Comparison of ENCODE assay signal across 20 cellular contexts in genomic region chr5:177520271-177520670, GRCh38. TPM values are rescaled to one million over a fixed set of nuclear protein-coding genes. Genes with fewer than 3 reads are reported as not detected.
A peak's percentile ranks its signal among the peaks of the same experiment; 100 is the strongest.
DNase-seq lines count a peak whose midpoint lies in the region; ATAC-seq and TF ChIP-seq lines count a peak whose summit lies in the region.
"Had no signal": no experiment of that assay in that cellular context is flagged by ENCODE, and none has a peak within 500 bp of the region (broad histone marks: within the 10 kb centered on the region; RNA-seq: fewer than 3 reads in every experiment).

No MANE protein-coding gene starts in this region.

- dilution Hi-C loops in IMR-90 (cut with HindIII; ENCODE audit: low sequenced_read_pairs, unreplicated experiment) = no loop called here

- ATAC-seq in IMR-90 (ENCODE audit: low read depth) = no peak
- no peak for ATAC-seq in psoas muscle
- ATAC-seq: A549, WTC11 had no signal

- H2BK120ac ChIP-seq in IMR-90 (ENCODE audit: low read depth, low read length) = no peak overlapping the region

- H2BK20ac ChIP-seq in IMR-90 (ENCODE audit: low read depth, low read length) = no peak overlapping the region

- no peak overlapping the region for H3K4me3 Mint-ChIP-seq in activated CD4-positive, alpha-beta T cell treated with anti-CD3 and anti-CD28 coated beads, Interleukin-2, amount 10 ng/mL, durations not matched to agents 7 days and 5 days
- no peak overlapping the region for H3K4me3 Mint-ChIP-seq in activated CD4-positive, alpha-beta T cell treated with anti-CD3 and anti-CD28 coated beads, Interleukin-2, amount 10 ng/mL, durations not matched to agents 24 days and 14 days
- H3K4me3 Mint-ChIP-seq in brain (peak overlapping the region in 3 of 5 experiments; percentile 34 to 61 (median 47)), osteocyte (ENCODE audit: unreplicated experiment) (no peak overlapping the region)
- H3K4me3 Mint-ChIP-seq: endodermal cell, WTC11 had no signal

- no peak for TF ChIP-seq POLR2A in IMR-90 (IDR thresholded peaks at IDR 0.05; ENCODE audit: low read depth, low read length)

- H3K23ac ChIP-seq in IMR-90 (ENCODE audit: low read depth, low read length) = no peak overlapping the region

- BruUV-seq in IMR-90 (replicated peaks; lab: Mats Ljungman, UMichigan) = no TSS peak

- no peak overlapping the region for H3K4ac ChIP-seq in IMR-90 (ENCODE audit: low read depth, low read length)

- H3K27ac Mint-ChIP-seq in activated CD4-positive, alpha-beta T cell treated with anti-CD3 and anti-CD28 coated beads, Interleukin-2, amount 10 ng/mL, durations not matched to agents 7 days and 5 days = peak overlapping the region; percentile 36
- no peak overlapping the region for H3K27ac Mint-ChIP-seq in activated CD4-positive, alpha-beta T cell treated with anti-CD3 and anti-CD28 coated beads, Interleukin-2, amount 10 ng/mL, durations not matched to agents 24 days and 14 days
- H3K27ac Mint-ChIP-seq in brain = peak overlapping the region in 4 of 5 experiments; percentile 40 to 84 (median 52)
- no peak overlapping the region for H3K27ac Mint-ChIP-seq in osteocyte (ENCODE audit: unreplicated experiment)
- H3K27ac Mint-ChIP-seq: WTC11 had no signal

- H3K79me1 ChIP-seq in IMR-90 (ENCODE audit: low read depth in 1 of 2, low read length in 2 of 2) = peaks cover 27 to 50% of the 10 kb centered on the region in 2 experiments

- H3K27ac ChIP-seq in IMR-90 (ENCODE audit: insufficient read depth, low read length) (no peak overlapping the region), psoas muscle (peak overlapping the region; percentile 6)
- H3K27ac ChIP-seq: A549, PC-9 had no signal

- H3K36me3 ChIP-seq in IMR-90 (ENCODE audit: control insufficient read depth, insufficient read depth, low read length) (peaks cover 58% of the 10 kb centered on the region), psoas muscle (ENCODE audit: insufficient read depth in 1 of 2, low read depth in 1 of 2) (peaks cover 0 to 72% of the 10 kb centered on the region in 2 donors)

- in situ Hi-C loops in IMR-90 (cut with MboI; ENCODE audit: low sequenced_read_pairs) = no loop called here

- no peaks in the 10 kb centered on the region for H3K27me3 ChIP-seq in IMR-90 (ENCODE audit: control insufficient read depth, insufficient read depth, low read length)
- no peaks in the 10 kb centered on the region for H3K27me3 ChIP-seq in psoas muscle (ENCODE audit: insufficient read depth in 3 of 3, low read length in 2 of 3)
- H3K27me3 ChIP-seq: MG63 had no signal

- no peaks in the 10 kb centered on the region for H3K9me3 Mint-ChIP-seq in activated CD4-positive, alpha-beta T cell treated with anti-CD3 and anti-CD28 coated beads, Interleukin-2, amount 10 ng/mL, durations not matched to agents 7 days and 5 days
- no peaks in the 10 kb centered on the region for H3K9me3 Mint-ChIP-seq in activated CD4-positive, alpha-beta T cell treated with anti-CD3 and anti-CD28 coated beads, Interleukin-2, amount 10 ng/mL, durations not matched to agents 24 days and 14 days
- H3K9me3 Mint-ChIP-seq in brain (peaks cover 0 to 5% (median 0%) of the 10 kb centered on the region in 5 experiments), osteocyte (ENCODE audit: unreplicated experiment) (no peaks in the 10 kb centered on the region)
- H3K9me3 Mint-ChIP-seq: endodermal cell, WTC11 had no signal

- H2AK9ac ChIP-seq in IMR-90 (replicated peaks; ENCODE audit: low read depth, low read length, poor library complexity) = peak overlapping the region; percentile 71

- no peak for TF ChIP-seq RAD21 in IMR-90 (IDR thresholded peaks at IDR 0.05; ENCODE audit: low read length)

- no peak overlapping the region for H2BK15ac ChIP-seq in IMR-90 (ENCODE audit: low read depth, low read length)

- peaks cover 32% of the 10 kb centered on the region for H3K36me3 Mint-ChIP-seq in activated CD4-positive, alpha-beta T cell treated with anti-CD3 and anti-CD28 coated beads, Interleukin-2, amount 10 ng/mL, durations not matched to agents 7 days and 5 days (ENCODE audit: low read depth)
- H3K36me3 Mint-ChIP-seq in activated CD4-positive, alpha-beta T cell treated with anti-CD3 and anti-CD28 coated beads, Interleukin-2, amount 10 ng/mL, durations not matched to agents 24 days and 14 days (ENCODE audit: low read depth) = peaks cover 33% of the 10 kb centered on the region
- H3K36me3 Mint-ChIP-seq in brain = peaks cover 49% of the 10 kb centered on the region
- peaks cover 28% of the 10 kb centered on the region for H3K36me3 Mint-ChIP-seq in osteocyte (ENCODE audit: unreplicated experiment)

- no peak overlapping the region for H3K56ac ChIP-seq in IMR-90 (ENCODE audit: extremely low read depth, insufficient read depth, low read length)

- POLR2A ChIA-PET in activated CD4-positive, alpha-beta T cell treated with anti-CD3 and anti-CD28 coated beads, Interleukin-2, amount 10 ng/mL, durations not matched to agents 7 days and 5 days (lab: Charles Lee) = no interaction called here
- POLR2A ChIA-PET in IMR-90 (lab: Charles Lee; ENCODE audit: unreplicated experiment) = no interaction called here

- no peak overlapping the region for H2BK5ac ChIP-seq in IMR-90 (ENCODE audit: low read depth, low read length, poor library complexity, severe bottlenecking)

- H3K9me1 ChIP-seq in IMR-90 (ENCODE audit: insufficient read depth, low read length) = 0 out of 2 replicates have a peak, but pooled peaks cover 4% of the 10 kb centered on the region

- no peak overlapping the region for H4K5ac ChIP-seq in IMR-90 (ENCODE audit: low read depth, low read length)

- DNase-seq in activated CD4-positive, alpha-beta T cell treated with anti-CD3 and anti-CD28 coated beads, Interleukin-2, amount 10 ng/mL, durations not matched to agents 7 days and 5 days = no peak
- no peak for DNase-seq in activated CD4-positive, alpha-beta T cell treated with anti-CD3 and anti-CD28 coated beads, Interleukin-2, amount 10 ng/mL, durations not matched to agents 24 days and 14 days
- no peak for DNase-seq in IMR-90
- DNase-seq in psoas muscle = peak in 1 of 2 donors; percentile 25
- DNase-seq in stimulated activated CD4-positive, alpha-beta T cell treated with anti-CD3 and anti-CD28 coated beads, Interleukin-12 subunit alpha, Interleukin-12 subunit beta, amount 100 ng/mL, for 4 hours = no peak
- DNase-seq in osteocyte (ENCODE audit: extremely low spot score, unreplicated experiment) = no peak
- no peak for DNase-seq in A172 (ENCODE audit: low spot score)
- DNase-seq: Calu3; central memory CD4-positive, alpha-beta T cell; endodermal cell; MG63; NCI-H2081 treated with DMSO at 0.1 percent for 48 hours; NCI-H526 treated with DMSO at 0.1 percent for 48 hours; PC-9; retina; stimulated activated CD4-positive, alpha-beta T cell treated with anti-CD3 and anti-CD28 coated beads, Interleukin-4, amount 100 ng/mL, for 24 hours; trophoblast cell had no signal

- intact Hi-C loops in activated CD4-positive, alpha-beta T cell treated with anti-CD3 and anti-CD28 coated beads, Interleukin-2, amount 10 ng/mL, durations not matched to agents 24 days and 14 days (cut with micrococcal nuclease) = no loop called here
- intact Hi-C loops in IMR-90 (cut with micrococcal nuclease) (no loop called here), psoas muscle (cut with DNase I) (no loop called here)

- 100% methylated on average over 2 of the region's 3 CpGs; no CpG with 5 or more reads in 1 of the 2 experiments for WGBS in IMR-90 (ENCODE audit: extremely low coverage in 2 of 2, insufficient read length in 1 of 2), 2 experiments
- 77 to 94% (median 84%) methylated on average over 3 of the region's 3 CpGs for WGBS in psoas muscle, 3 donors

- H4K8ac ChIP-seq in IMR-90 (ENCODE audit: low read depth in 2 of 2, low read length in 2 of 2) = no peak overlapping the region

- TF ChIP-seq CTCF in IMR-90 (conservative IDR thresholded peaks at IDR 0.05; ENCODE audit: low read depth, low read length) (no peak), brain (conservative IDR thresholded peaks at IDR 0.05) (no peak), psoas muscle (IDR thresholded peaks at IDR 0.05) (no peak), osteocyte (IDR thresholded peaks at IDR 0.05) (no peak)

- no peak overlapping the region for H3K4me2 ChIP-seq in IMR-90 (ENCODE audit: low read depth, low read length)
- H3K4me2 ChIP-seq: A549 had no signal

- H4K91ac ChIP-seq in IMR-90 (ENCODE audit: insufficient read depth, low read depth, low read length) = no peak overlapping the region

- no peak overlapping the region for H3K9ac ChIP-seq in IMR-90 (ENCODE audit: low read depth, low read length)

- no peak overlapping the region for H3K14ac ChIP-seq in IMR-90 (replicated peaks; ENCODE audit: low read depth, low read length)

- CTCF ChIA-PET in activated CD4-positive, alpha-beta T cell treated with anti-CD3 and anti-CD28 coated beads, Interleukin-2, amount 10 ng/mL, durations not matched to agents 7 days and 5 days (lab: Charles Lee) = interaction anchor here (1.4 kb wide), 1 partner anchor 63 kb away, joined by 3 read pairs; no protein-coding TSS in a partner anchor
- CTCF ChIA-PET in IMR-90 (lab: Yijun Ruan, JAX) = no interaction called here

- no peaks in the 10 kb centered on the region for H3K9me3 ChIP-seq in IMR-90 (ENCODE audit: control insufficient read depth, insufficient read depth, low read length)
- no peaks in the 10 kb centered on the region for H3K9me3 ChIP-seq in psoas muscle
- H3K9me3 ChIP-seq: A549, MG63 had no signal

- no peak overlapping the region for H2AFZ ChIP-seq in IMR-90 (replicated peaks; ENCODE audit: low read length, poor library complexity)
- H2AFZ ChIP-seq: PC-9 had no signal

- peaks cover 43% of the 10 kb centered on the region for H3K4me1 Mint-ChIP-seq in activated CD4-positive, alpha-beta T cell treated with anti-CD3 and anti-CD28 coated beads, Interleukin-2, amount 10 ng/mL, durations not matched to agents 7 days and 5 days
- peaks cover 25% of the 10 kb centered on the region for H3K4me1 Mint-ChIP-seq in activated CD4-positive, alpha-beta T cell treated with anti-CD3 and anti-CD28 coated beads, Interleukin-2, amount 10 ng/mL, durations not matched to agents 24 days and 14 days
- H3K4me1 Mint-ChIP-seq in brain (peaks cover 48% of the 10 kb centered on the region), osteocyte (ENCODE audit: unreplicated experiment) (peaks cover 31% of the 10 kb centered on the region)

- no peak overlapping the region for H2AK5ac ChIP-seq in IMR-90 (ENCODE audit: low read depth, low read length)

- H4K20me1 ChIP-seq in IMR-90 (ENCODE audit: insufficient read depth, low read length) = no peaks in the 10 kb centered on the region

- H3K4me1 ChIP-seq in IMR-90 (ENCODE audit: control insufficient read depth, insufficient read depth, low read length) = peaks cover 7% of the 10 kb centered on the region
- peaks cover 35% of the 10 kb centered on the region for H3K4me1 ChIP-seq in psoas muscle

- no peaks in the 10 kb centered on the region for H3K27me3 Mint-ChIP-seq in activated CD4-positive, alpha-beta T cell treated with anti-CD3 and anti-CD28 coated beads, Interleukin-2, amount 10 ng/mL, durations not matched to agents 7 days and 5 days
- H3K27me3 Mint-ChIP-seq in activated CD4-positive, alpha-beta T cell treated with anti-CD3 and anti-CD28 coated beads, Interleukin-2, amount 10 ng/mL, durations not matched to agents 24 days and 14 days = no peaks in the 10 kb centered on the region
- H3K27me3 Mint-ChIP-seq in brain = peaks cover 5% of the 10 kb centered on the region
- H3K27me3 Mint-ChIP-seq in osteocyte (ENCODE audit: unreplicated experiment) = no peaks in the 10 kb centered on the region

- no peak overlapping the region for H3K4me3 ChIP-seq in IMR-90 (ENCODE audit: insufficient read depth, low read depth, low read length)
- H3K4me3 ChIP-seq in psoas muscle = no peak overlapping the region
- H3K4me3 ChIP-seq: A549, MG63, PC-9 had no signal

- no peak overlapping the region for H3K18ac ChIP-seq in IMR-90 (ENCODE audit: low read depth, low read length)

RNA-seq across cellular contexts. Expression of gene DDX41, which starts 3.5 kb away (rescaled TPM):
- total RNA-seq in activated CD4-positive, alpha-beta T cell treated with anti-CD3 and anti-CD28 coated beads, Interleukin-2, amount 10 ng/mL, durations not matched to agents 7 days and 5 days = 100 to 1,000 TPM; 106 to 118 TPM
- total RNA-seq in activated CD4-positive, alpha-beta T cell treated with anti-CD3 and anti-CD28 coated beads, Interleukin-2, amount 10 ng/mL, durations not matched to agents 24 days and 14 days = 157 and 172 TPM in 2 replicates
- total RNA-seq in IMR-90 (2012; rRNA removed) (130 and 141 TPM in 2 replicates), psoas muscle (10 to 100 TPM; 37.2 to 41.0 (median 40.2) TPM), osteocyte (68.7 and 83.1 TPM in 2 replicates)
- polyA plus RNA-seq in IMR-90 (2012; rRNA removed) (160 and 170 TPM in 2 replicates), brain (ENCODE audit: insufficient read depth, low read depth, low replicate concordance) (231 TPM), psoas muscle (10 to 100 TPM; 45.6 to 71.6 (median 57.3) TPM)
- polyA plus RNA-seq in IMR-90 (2012; cell fraction: cytosol; rRNA removed) = 124 and 130 TPM in 2 replicates
- polyA plus RNA-seq in IMR-90 (2012; cell fraction: nucleus; rRNA removed; ENCODE audit: low replicate concordance) = 358 and 582 TPM in 2 replicates
- 153 and 154 TPM in 2 replicates for total RNA-seq in A172 (2014; rRNA removed; shearing (Covaris generic))

RNA-seq across cellular contexts. Expression of gene DOK3, which starts 10.6 kb away (rescaled TPM):
- total RNA-seq in activated CD4-positive, alpha-beta T cell treated with anti-CD3 and anti-CD28 coated beads, Interleukin-2, amount 10 ng/mL, durations not matched to agents 7 days and 5 days = 1 to 10 TPM; 2.9 to 3.9 TPM
- total RNA-seq in activated CD4-positive, alpha-beta T cell treated with anti-CD3 and anti-CD28 coated beads, Interleukin-2, amount 10 ng/mL, durations not matched to agents 24 days and 14 days = 4.5 and 5.2 TPM in 2 replicates
- 0.54 and 0.56 TPM in 2 replicates for total RNA-seq in IMR-90 (2012; rRNA removed)
- polyA plus RNA-seq in IMR-90 (2012; rRNA removed) = 3.6 and 3.9 TPM in 2 replicates
- 0.49 and 1.3 TPM in 2 replicates for polyA plus RNA-seq in IMR-90 (2012; cell fraction: cytosol; rRNA removed)
- polyA plus RNA-seq in IMR-90 (2012; cell fraction: nucleus; rRNA removed; ENCODE audit: low replicate concordance) = 20.3 and 32.4 TPM in 2 replicates
- polyA plus RNA-seq in brain (ENCODE audit: insufficient read depth, low read depth, low replicate concordance) = 1.8 TPM
- total RNA-seq in psoas muscle = 1 to 10 TPM; 2.4 to 5.4 (median 3.1) TPM
- polyA plus RNA-seq in psoas muscle = 1 to 10 TPM in 2 of 3 donors, under 1 TPM in 1; 0.44 to 5.0 (median 3.8) TPM
- total RNA-seq in osteocyte = 5.5 and 7.2 TPM in 2 replicates
- 0.19 and 1.7 TPM in 2 replicates for total RNA-seq in A172 (2014; rRNA removed; shearing (Covaris generic))

RNA-seq across cellular contexts. Expression of gene PDLIM7, which starts 22.9 kb away (rescaled TPM):
- total RNA-seq in activated CD4-positive, alpha-beta T cell treated with anti-CD3 and anti-CD28 coated beads, Interleukin-2, amount 10 ng/mL, durations not matched to agents 7 days and 5 days = 10 to 100 TPM; 31.6 to 32.4 TPM
- 64.9 and 65.3 TPM in 2 replicates for total RNA-seq in activated CD4-positive, alpha-beta T cell treated with anti-CD3 and anti-CD28 coated beads, Interleukin-2, amount 10 ng/mL, durations not matched to agents 24 days and 14 days
- total RNA-seq in IMR-90 (2012; rRNA removed) = 70.4 and 72.5 TPM in 2 replicates
- 534 and 574 TPM in 2 replicates for polyA plus RNA-seq in IMR-90 (2012; rRNA removed)
- polyA plus RNA-seq in IMR-90 (2012; cell fraction: cytosol; rRNA removed) = 252 and 588 TPM in 2 replicates
- 1,535 and 3,107 TPM in 2 replicates for polyA plus RNA-seq in IMR-90 (2012; cell fraction: nucleus; rRNA removed; ENCODE audit: low replicate concordance)
- polyA plus RNA-seq in brain (ENCODE audit: insufficient read depth, low read depth, low replicate concordance) = 20.1 TPM
- total RNA-seq in psoas muscle = 100 to 1,000 TPM; 134 to 221 (median 161) TPM
- polyA plus RNA-seq in psoas muscle = 100 to 1,000 TPM; 174 to 254 (median 221) TPM
- total RNA-seq in osteocyte = 312 and 358 TPM in 2 replicates
- total RNA-seq in A172 (2014; rRNA removed; shearing (Covaris generic)) = 189 and 215 TPM in 2 replicates

RNA-seq across cellular contexts. Expression of gene FAM193B, which starts 34.1 kb away (rescaled TPM):
- 100 to 1,000 TPM; 102 to 120 TPM for total RNA-seq in activated CD4-positive, alpha-beta T cell treated with anti-CD3 and anti-CD28 coated beads, Interleukin-2, amount 10 ng/mL, durations not matched to agents 7 days and 5 days
- 71.2 and 85.5 TPM in 2 replicates for total RNA-seq in activated CD4-positive, alpha-beta T cell treated with anti-CD3 and anti-CD28 coated beads, Interleukin-2, amount 10 ng/mL, durations not matched to agents 24 days and 14 days
- total RNA-seq in IMR-90 (2012; rRNA removed) (8.1 and 9.5 TPM in 2 replicates), psoas muscle (10 to 100 TPM; 27.2 to 36.7 (median 30.3) TPM), osteocyte (82.0 and 97.2 TPM in 2 replicates)
- polyA plus RNA-seq in IMR-90 (2012; rRNA removed) (51.4 and 52.2 TPM in 2 replicates), brain (ENCODE audit: insufficient read depth, low read depth, low replicate concordance) (21.6 TPM), psoas muscle (10 to 100 TPM; 26.9 to 31.2 (median 27.0) TPM)
- 21.3 and 26.2 TPM in 2 replicates for polyA plus RNA-seq in IMR-90 (2012; cell fraction: cytosol; rRNA removed)
- polyA plus RNA-seq in IMR-90 (2012; cell fraction: nucleus; rRNA removed; ENCODE audit: low replicate concordance) = 386 and 448 TPM in 2 replicates
- total RNA-seq in A172 (2014; rRNA removed; shearing (Covaris generic)) = 21.8 and 28.7 TPM in 2 replicates

RNA-seq across cellular contexts. Expression of gene DBN1, which starts 46.8 kb away (rescaled TPM):
- total RNA-seq in activated CD4-positive, alpha-beta T cell treated with anti-CD3 and anti-CD28 coated beads, Interleukin-2, amount 10 ng/mL, durations not matched to agents 7 days and 5 days = 1 to 10 TPM; 4.2 to 4.8 TPM
- total RNA-seq in activated CD4-positive, alpha-beta T cell treated with anti-CD3 and anti-CD28 coated beads, Interleukin-2, amount 10 ng/mL, durations not matched to agents 24 days and 14 days = 22.0 and 23.5 TPM in 2 replicates
- total RNA-seq in IMR-90 (2012; rRNA removed) (122 and 212 TPM in 2 replicates), psoas muscle (10 to 100 TPM; 17.7 to 28.4 (median 24.3) TPM), osteocyte (248 and 249 TPM in 2 replicates)
- polyA plus RNA-seq in IMR-90 (2012; rRNA removed) (187 and 235 TPM in 2 replicates), brain (ENCODE audit: insufficient read depth, low read depth, low replicate concordance) (275 TPM), psoas muscle (10 to 100 TPM in 2 of 3 donors, 1 to 10 TPM in 1; 8.1 to 20.8 (median 20.1) TPM)
- polyA plus RNA-seq in IMR-90 (2012; cell fraction: cytosol; rRNA removed) = 150 and 193 TPM in 2 replicates
- 786 and 1,481 TPM in 2 replicates for polyA plus RNA-seq in IMR-90 (2012; cell fraction: nucleus; rRNA removed; ENCODE audit: low replicate concordance)
- 343 and 354 TPM in 2 replicates for total RNA-seq in A172 (2014; rRNA removed; shearing (Covaris generic))

Comparison
In these comparisons a context has a peak if more than half of its experiments do, and no peak if none do; other contexts are left out.
1. H3K27ac Mint-ChIP-seq: peak in activated CD4-positive, alpha-beta T cell treated with anti-CD3 and anti-CD28 coated beads, Interleukin-2, amount 10 ng/mL, durations not matched to agents 7 days and 5 days (single experiment) and brain (4 of 5); none in activated CD4-positive, alpha-beta T cell treated with anti-CD3 and anti-CD28 coated beads, Interleukin-2, amount 10 ng/mL, durations not matched to agents 24 days and 14 days (single experiment) and osteocyte (single experiment).
2. H3K4me3 Mint-ChIP-seq: peak in brain (3 of 5); none in activated CD4-positive, alpha-beta T cell treated with anti-CD3 and anti-CD28 coated beads, Interleukin-2, amount 10 ng/mL, durations not matched to agents 7 days and 5 days (single experiment), activated CD4-positive, alpha-beta T cell treated with anti-CD3 and anti-CD28 coated beads, Interleukin-2, amount 10 ng/mL, durations not matched to agents 24 days and 14 days (single experiment) and osteocyte (single experiment).